Comparison of ENCODE assay signal across 25 cellular contexts in genomic region chr11:607020-607780, GRCh38. TPM values are rescaled to one million over a fixed set of nuclear protein-coding genes. Genes with fewer than 3 reads are reported as not detected.
DNase-seq lines count a peak whose midpoint lies in the region; ATAC-seq and TF ChIP-seq lines count a peak whose summit lies in the region.
"Had no signal": no experiment of that assay in that cellular context is flagged by ENCODE, and none has a peak within 500 bp of the region (broad histone marks: within the 10 kb centered on the region; RNA-seq: fewer than 3 reads in every experiment).

No MANE protein-coding gene starts in this region.

- H4K20me1 ChIP-seq in H9 (ENCODE audit: control insufficient read depth, insufficient read depth, insufficient read length): peaks cover 3% of the 10 kb centered on the region

- H3K18ac ChIP-seq in H9 (ENCODE audit: insufficient read length, low read depth, low read length): no peak overlapping the region

- H3K79me1 ChIP-seq in H9 (ENCODE audit: insufficient read depth, low read depth, low read length, poor library complexity, severe bottlenecking): no peaks in the 10 kb centered on the region

- H2BK20ac ChIP-seq in H9 (ENCODE audit: low read depth, low read length, poor library complexity, severe bottlenecking): no peak overlapping the region

- H3K23me2 ChIP-seq in H9 (ENCODE audit: insufficient read length, low read depth, low read length, poor library complexity, severe bottlenecking): no peaks in the 10 kb centered on the region

- H3K4ac ChIP-seq in H9 (ENCODE audit: low read depth, low read length): no peak overlapping the region

- no peak overlapping the region for H3K4me2 ChIP-seq in H9 (ENCODE audit: insufficient read depth, insufficient read length, low read length)

- H3K27ac Mint-ChIP-seq in stimulated activated effector memory CD8-positive, alpha-beta T cell treated with anti-CD3 and anti-CD28 coated beads, Interleukin-12 subunit alpha, Interleukin-12 subunit beta, amount 100 ng/mL, for 72 hours: peak overlapping the region; percentile 54
- no peak overlapping the region; a peak in 2 of 7 replicates for H3K27ac Mint-ChIP-seq in H9
- H3K27ac Mint-ChIP-seq: endodermal cell, WTC11 had no signal

- TF ChIP-seq CTCF in C4-2B (conservative IDR thresholded peaks at IDR 0.05): no peak
- TF ChIP-seq CTCF in H9 (conservative IDR thresholded peaks at IDR 0.05): no peak

- no peak overlapping the region for H3K23ac ChIP-seq in H9 (ENCODE audit: insufficient read length, low read depth, low read length)

- H3K56ac ChIP-seq in H9 (ENCODE audit: insufficient read length, low read depth, low read length): no peak overlapping the region

- no peak overlapping the region for H2BK15ac ChIP-seq in H9 (ENCODE audit: low read depth, low read length)

- no peak overlapping the region for H3K4me3 Mint-ChIP-seq in stimulated activated effector memory CD8-positive, alpha-beta T cell treated with anti-CD3 and anti-CD28 coated beads, Interleukin-12 subunit alpha, Interleukin-12 subunit beta, amount 100 ng/mL, for 72 hours
- no peak overlapping the region for H3K4me3 Mint-ChIP-seq in H9
- H3K4me3 Mint-ChIP-seq: endodermal cell, WTC11 had no signal

- H2BK12ac ChIP-seq in H9 (ENCODE audit: insufficient read length, low read depth, low read length): no peak overlapping the region

- no peaks in the 10 kb centered on the region for H3K4me1 ChIP-seq in H9 (ENCODE audit: insufficient read depth, low read length)

- H4K91ac ChIP-seq in H9 (ENCODE audit: insufficient read length, low read depth, low read length): no peak overlapping the region

- H3K27ac ChIP-seq in C4-2B (peak overlapping the region; percentile 36; the same call in 1 of the 2 replicates), epithelial cell of prostate (peak overlapping the region; percentile 50), H9 (ENCODE audit: insufficient read length, low read depth, low read length) (no peak overlapping the region)
- H3K27ac ChIP-seq: psoas muscle had no signal

- no peak overlapping the region for H4K8ac ChIP-seq in H9 (replicated peaks; ENCODE audit: insufficient read length, low read depth, low read length)

- H3K27me3 ChIP-seq in H9 (ENCODE audit: insufficient read depth, low read length): no peaks in the 10 kb centered on the region

- H3K9me3 ChIP-seq in H9 (ENCODE audit: control insufficient read depth, low read depth, low read length): no peaks in the 10 kb centered on the region
- H3K9me3 ChIP-seq: psoas muscle had no signal

- WGBS in H9 (ENCODE audit: extremely low coverage, insufficient read length, low lambda C conversion rate): no CpG with 5 or more reads among the region's 35 CpGs

- no peaks in the 10 kb centered on the region for H3K27me3 Mint-ChIP-seq in H9 (ENCODE audit: low read depth)

- H2AK5ac ChIP-seq in H9 (ENCODE audit: insufficient read length, low read length): no peak overlapping the region

- no peak for TF ChIP-seq RAD21 in Ishikawa (IDR thresholded peaks at IDR 0.05; ENCODE audit: low read depth)

- no peak overlapping the region for H3T11ph ChIP-seq in H9 (ENCODE audit: low read length)

- H2BK5ac ChIP-seq in H9 (ENCODE audit: insufficient read length, low read length): no peak overlapping the region

- no peak for ATAC-seq in stimulated activated effector memory CD8-positive, alpha-beta T cell treated with anti-CD3 and anti-CD28 coated beads, Interleukin-12 subunit alpha, Interleukin-12 subunit beta, amount 100 ng/mL, for 72 hours
- ATAC-seq: WTC11 had no signal

- H3K4me1 Mint-ChIP-seq in stimulated activated effector memory CD8-positive, alpha-beta T cell treated with anti-CD3 and anti-CD28 coated beads, Interleukin-12 subunit alpha, Interleukin-12 subunit beta, amount 100 ng/mL, for 72 hours: peaks cover 3% of the 10 kb centered on the region
- H3K4me1 Mint-ChIP-seq in H9: peaks cover 2% of the 10 kb centered on the region in 2 experiments; a peak in 1 of 4 replicates
- H3K4me1 Mint-ChIP-seq: endodermal cell had no signal

- H2AFZ ChIP-seq in H9 (ENCODE audit: low read length): no peak overlapping the region

- no peak overlapping the region for H3K14ac ChIP-seq in H9 (ENCODE audit: insufficient read depth, low read length)

- no peak overlapping the region for H4K5ac ChIP-seq in H9 (ENCODE audit: insufficient read length, low read depth, low read length)

- H3K9me3 Mint-ChIP-seq in stimulated activated effector memory CD8-positive, alpha-beta T cell treated with anti-CD3 and anti-CD28 coated beads, Interleukin-12 subunit alpha, Interleukin-12 subunit beta, amount 100 ng/mL, for 72 hours: no peaks in the 10 kb centered on the region
- H3K9me3 Mint-ChIP-seq in H9: no peaks in the 10 kb centered on the region
- H3K9me3 Mint-ChIP-seq: endodermal cell, WTC11 had no signal

- 0 out of 2 replicates have a peak, but pooled peaks have one; percentile 15 for TF ChIP-seq EP300 in Ishikawa (IDR thresholded peaks at IDR 0.05; ENCODE audit: borderline replicate concordance)

- H3K9ac ChIP-seq in H9 (ENCODE audit: extremely low read depth, insufficient read length, low read length): no peak overlapping the region

- H2BK120ac ChIP-seq in H9 (ENCODE audit: low read depth, low read length, poor library complexity, severe bottlenecking): no peak overlapping the region

- no peaks in the 10 kb centered on the region for H3K79me2 ChIP-seq in H9 (ENCODE audit: insufficient read depth, low read length)

- peaks cover 90% of the 10 kb centered on the region for H3K36me3 Mint-ChIP-seq in stimulated activated effector memory CD8-positive, alpha-beta T cell treated with anti-CD3 and anti-CD28 coated beads, Interleukin-12 subunit alpha, Interleukin-12 subunit beta, amount 100 ng/mL, for 72 hours
- H3K36me3 Mint-ChIP-seq in H9 (ENCODE audit: insufficient read depth in 1 of 3, low read depth in 3 of 3): peaks cover 27 to 74% (median 69%) of the 10 kb centered on the region in 3 experiments

- DNase-seq in epithelial cell of prostate (ENCODE audit: low read depth, low spot score) (no peak), NCI-H774 (lab: John Stamatoyannopoulos, UW) (no peak), H9 (no peak), anterior cingulate cortex (lab: John Stamatoyannopoulos, UW) (no peak)
- no peak for DNase-seq in stimulated activated effector memory CD8-positive, alpha-beta T cell treated with anti-CD3 and anti-CD28 coated beads, Interleukin-12 subunit alpha, Interleukin-12 subunit beta, amount 100 ng/mL, for 72 hours (ENCODE audit: low spot score in 2 of 2)
- DNase-seq: activated effector memory CD4-positive, alpha-beta T cell treated with anti-CD3 and anti-CD28 coated beads, Interleukin-2, amount 50 U/mL, for 16 hours; endodermal cell; GOT3; islet precursor cell; Karpas-422; MV-4-11; NCI-H146; NCI-H2171; NCI-H510A treated with DMSO at 0.1 percent for 48 hours; PC-3; psoas muscle; SHP77; SW 1271 had no signal

TF ChIP-seq in Ishikawa, 13 proteins besides CTCF, POLR2A, EP300 and RAD21:
- no peak for TF ChIP-seq EGR1 (IDR thresholded peaks at IDR 0.05)
- TF ChIP-seq USF1 (IDR thresholded peaks at IDR 0.05): no peak
- TF ChIP-seq TCF12 (IDR thresholded peaks at IDR 0.05; ENCODE audit: low read depth): no peak
- no peak for TF ChIP-seq ZBTB7A (IDR thresholded peaks at IDR 0.05; ENCODE audit: low read depth)
- no peak for TF ChIP-seq NFIC (IDR thresholded peaks at IDR 0.05)
- TF ChIP-seq YY1 (IDR thresholded peaks at IDR 0.05; ENCODE audit: low read depth): no peak
- no peak for TF ChIP-seq MAX (IDR thresholded peaks at IDR 0.05)
- TF ChIP-seq CEBPB (IDR thresholded peaks at IDR 0.05): no peak
- TF ChIP-seq TAF1 (IDR thresholded peaks at IDR 0.05; ENCODE audit: low read depth): no peak
- no peak for TF ChIP-seq REST (IDR thresholded peaks at IDR 0.05; ENCODE audit: low read depth)
- TF ChIP-seq TEAD4 (IDR thresholded peaks at IDR 0.05): no peak
- no peak for TF ChIP-seq CREB1 (IDR thresholded peaks at IDR 0.05; ENCODE audit: low read depth)
- TF ChIP-seq FOXM1 (IDR thresholded peaks at IDR 0.05; ENCODE audit: borderline replicate concordance, low read depth): no peak

RNA-seq across cellular contexts. Expression of gene IRF7, which starts 8.6 kb away (rescaled TPM):
- 9.7 and 9.8 TPM in 2 replicates for total RNA-seq in H9 (2021)

RNA-seq across cellular contexts. Expression of gene CDHR5, which starts 17.6 kb away (rescaled TPM):
- total RNA-seq in H9 (2021): 0.46 TPM in 1 of 2 replicates, not detected in the other
- total RNA-seq: bronchial epithelial cell, fibroblast of lung, lower leg skin, PC-3 had no signal

RNA-seq across cellular contexts. Expression of gene SCT, which starts 19.8 kb away (rescaled TPM):
- total RNA-seq in H9 (2021): 1.8 and 2.3 TPM in 2 replicates
- total RNA-seq: bronchial epithelial cell, fibroblast of lung, lower leg skin, mucosa of gallbladder, PC-3 had no signal

RNA-seq across cellular contexts. Expression of gene DRD4, which starts 29.9 kb away (rescaled TPM):
- 6.2 and 6.8 TPM in 2 replicates for total RNA-seq in H9 (2021)
- total RNA-seq: bronchial epithelial cell had no signal

RNA-seq across cellular contexts. Expression of gene PHRF1, which starts 30.9 kb away (rescaled TPM):
- 48.9 and 50.6 TPM in 2 replicates for total RNA-seq in H9 (2021)
